23 cellular contexts compared by ENCODE assay signal in the genomic region with DNA sequence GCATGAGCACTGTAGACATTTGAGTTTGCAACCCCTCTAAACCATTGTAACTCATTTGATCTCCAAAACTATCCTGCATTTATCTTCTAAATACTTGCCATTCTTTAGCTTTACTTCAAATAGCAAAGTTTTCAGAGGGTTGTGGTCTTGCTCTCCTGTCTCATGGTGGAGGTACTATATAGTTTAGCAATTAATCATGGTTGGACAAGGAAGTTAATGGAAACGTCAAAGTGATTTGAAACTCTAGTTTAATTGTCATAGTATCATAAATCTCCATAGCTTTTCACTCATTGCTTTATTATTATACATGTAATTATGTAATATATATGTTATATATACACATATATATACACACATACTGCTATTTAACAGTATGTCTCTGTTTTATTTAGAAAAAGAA.
A peak's percentile ranks its signal among the peaks of the same experiment; 100 is the strongest.
DNase-seq lines count a peak whose midpoint lies in the region; ATAC-seq and TF ChIP-seq lines count a peak whose summit lies in the region.
"Had no signal": no experiment of that assay in that cellular context is flagged by ENCODE, and none has a peak within 500 bp of the region (broad histone marks: within the 10 kb centered on the region; RNA-seq: fewer than 3 reads in every experiment).

No MANE protein-coding gene starts in this region.

- no peak overlapping the region for H3K18ac ChIP-seq in mesendoderm (ENCODE audit: low read length)

- H3K27ac Mint-ChIP-seq in WTC11 (0 out of 2 replicates have a peak overlapping the region, but pooled peaks have one; percentile 24), glutamatergic neuron (ENCODE audit: unreplicated experiment) (no peak overlapping the region)
- H3K27ac Mint-ChIP-seq: CD14-positive monocyte; CD4-positive, alpha-beta T cell; CD8-positive, alpha-beta memory T cell; HFFc6 had no signal

- CTCF ChIA-PET in HEK293T (lab: Yijun Ruan, JAX) (no interaction called here), WTC11 (lab: Charles Lee) (no interaction called here)

- no peak overlapping the region for H3K56ac ChIP-seq in mesendoderm (ENCODE audit: low read length)

- POLR2A ChIA-PET in HEK293T (lab: Yijun Ruan, JAX) (no interaction called here), WTC11 (lab: Charles Lee) (no interaction called here)

- peaks cover 3% of the 10 kb centered on the region; the same call in 1 of the 2 replicates for H3K36me3 Mint-ChIP-seq in WTC11
- no peaks in the 10 kb centered on the region for H3K36me3 Mint-ChIP-seq in glutamatergic neuron (ENCODE audit: unreplicated experiment)
- H3K36me3 Mint-ChIP-seq: CD14-positive monocyte; CD8-positive, alpha-beta memory T cell had no signal

- no peak overlapping the region for H3K4me2 ChIP-seq in mesendoderm (ENCODE audit: low read length)
- H3K4me2 ChIP-seq: A549; BLaER1 treated with 17β-estradiol and CSF1 and Interleukin-3, amounts not matched to agents 10 nM and 100 nM had no signal

- no peaks in the 10 kb centered on the region for H3K79me1 ChIP-seq in mesendoderm (ENCODE audit: low read length)

- H2BK120ac ChIP-seq in mesendoderm (ENCODE audit: low read depth, low read length) = no peak overlapping the region

- ATAC-seq in WTC11 (no peak), GM19351 (IDR thresholded peaks at IDR 0.05; ENCODE audit: unreplicated experiment) (no peak), gastroesophageal sphincter (no peak)
- ATAC-seq: A549, HCT116 had no signal

- H3K4me3 ChIP-seq in mesendoderm (ENCODE audit: low read length) = no peak overlapping the region
- H3K4me3 ChIP-seq in gastroesophageal sphincter = no peak overlapping the region
- H3K4me3 ChIP-seq: A549; BLaER1 treated with 17β-estradiol and CSF1 and Interleukin-3, amounts not matched to agents 10 nM and 100 nM; GM23248 had no signal

- no peak overlapping the region for H2AK5ac ChIP-seq in mesendoderm (ENCODE audit: low read length)

- H3K27me3 ChIP-seq in mesendoderm (ENCODE audit: insufficient read depth, low read length, poor library complexity) (no peaks in the 10 kb centered on the region), gastroesophageal sphincter (no peaks in the 10 kb centered on the region)
- H3K27me3 ChIP-seq: BE2C; BLaER1 treated with 17β-estradiol and CSF1 and Interleukin-3, amounts not matched to agents 10 nM and 100 nM had no signal

- no peak overlapping the region for H2BK15ac ChIP-seq in mesendoderm (replicated peaks; ENCODE audit: low read depth)

- no peak overlapping the region for H3K9ac ChIP-seq in mesendoderm (ENCODE audit: low read length)
- H3K9ac ChIP-seq: BLaER1 treated with 17β-estradiol and CSF1 and Interleukin-3, amounts not matched to agents 10 nM and 100 nM; GM23248 had no signal

- TF ChIP-seq CTCF in WTC11 (IDR thresholded peaks at IDR 0.05) (no peak), glutamatergic neuron (IDR thresholded peaks at IDR 0.05; ENCODE audit: partially characterized antibody, unreplicated experiment) (no peak), gastroesophageal sphincter (IDR thresholded peaks at IDR 0.05) (no peak)

- DNase-seq in HEK293T (ENCODE audit: extremely low spot score) = no peak
- no peak for DNase-seq in WTC11 (ENCODE audit: low spot score)
- peak; percentile 19 for DNase-seq in mesendoderm
- no peak for DNase-seq in glutamatergic neuron
- DNase-seq in DMS114 treated with DMSO at 0.1 percent for 48 hours (lab: John Stamatoyannopoulos, UW; ENCODE audit: unreplicated experiment) = no peak
- DNase-seq: 8988T; ACHN; AML-193; BE2C; Calu3; CD4-positive, alpha-beta T cell; CD8-positive, alpha-beta memory T cell; DMS153; DND-41; GM23248; H9; HFFc6 had no signal

- H3K36me3 ChIP-seq in mesendoderm (ENCODE audit: control insufficient read depth, insufficient read depth, low read length) (no peaks in the 10 kb centered on the region), gastroesophageal sphincter (no peaks in the 10 kb centered on the region)
- H3K36me3 ChIP-seq: BE2C; BLaER1 treated with 17β-estradiol and CSF1 and Interleukin-3, amounts not matched to agents 10 nM and 100 nM had no signal

- H3K27ac ChIP-seq in mesendoderm (ENCODE audit: low read depth, low read length) (no peak overlapping the region), gastroesophageal sphincter (no peak overlapping the region)
- H3K27ac ChIP-seq: A549; BLaER1 treated with 17β-estradiol and CSF1 and Interleukin-3, amounts not matched to agents 10 nM and 100 nM; GM23248 had no signal

- WGBS in mesendoderm (ENCODE audit: extremely low coverage, insufficient coverage, low lambda C conversion rate) = no CpG with 5 or more reads among the region's 1 CpG
- WGBS in gastroesophageal sphincter (ENCODE audit: low coverage in 1 of 2), 2 donors = 8 to 36% methylated on average over 1 of the region's 1 CpG

- no peaks in the 10 kb centered on the region for H3K9me3 ChIP-seq in gastroesophageal sphincter
- H3K9me3 ChIP-seq: A549; BE2C; BLaER1 treated with 17β-estradiol and CSF1 and Interleukin-3, amounts not matched to agents 10 nM and 100 nM had no signal

- H3K79me2 ChIP-seq in mesendoderm (ENCODE audit: control insufficient read depth, insufficient read depth, low read length) = no peaks in the 10 kb centered on the region

- TF ChIP-seq POLR2A in gastroesophageal sphincter (IDR thresholded peaks at IDR 0.05) = no peak

- no peak overlapping the region for H4K8ac ChIP-seq in mesendoderm (ENCODE audit: low read depth, low read length)

- H3K4me3 Mint-ChIP-seq in WTC11 (no peak overlapping the region), glutamatergic neuron (ENCODE audit: unreplicated experiment) (no peak overlapping the region)
- H3K4me3 Mint-ChIP-seq: CD14-positive monocyte; CD4-positive, alpha-beta T cell; CD8-positive, alpha-beta memory T cell; H9; HFFc6 had no signal

- no peaks in the 10 kb centered on the region for H3K9me3 Mint-ChIP-seq in WTC11
- no peaks in the 10 kb centered on the region for H3K9me3 Mint-ChIP-seq in glutamatergic neuron (ENCODE audit: unreplicated experiment)
- H3K9me3 Mint-ChIP-seq: CD4-positive, alpha-beta T cell; H9; HFFc6 had no signal

- no peak overlapping the region for H3K4ac ChIP-seq in mesendoderm (ENCODE audit: low read depth, low read length)

- no peaks in the 10 kb centered on the region for H3K4me1 ChIP-seq in mesendoderm (ENCODE audit: control insufficient read depth, low read depth, low read length)
- peaks cover 0 to 9% (median 0%) of the 10 kb centered on the region in 3 donors for H3K4me1 ChIP-seq in gastroesophageal sphincter
- H3K4me1 ChIP-seq: BLaER1 treated with 17β-estradiol and CSF1 and Interleukin-3, amounts not matched to agents 10 nM and 100 nM had no signal

- no peak for TF ChIP-seq EP300 in gastroesophageal sphincter (IDR thresholded peaks at IDR 0.05)

- no peaks in the 10 kb centered on the region for H3K27me3 Mint-ChIP-seq in WTC11 (ENCODE audit: low read depth)
- H3K27me3 Mint-ChIP-seq in glutamatergic neuron (ENCODE audit: unreplicated experiment) = no peaks in the 10 kb centered on the region
- H3K27me3 Mint-ChIP-seq: CD4-positive, alpha-beta T cell; CD8-positive, alpha-beta memory T cell had no signal

- H3K4me1 Mint-ChIP-seq in WTC11 = peaks cover 14% of the 10 kb centered on the region
- H3K4me1 Mint-ChIP-seq in glutamatergic neuron (ENCODE audit: low read depth, unreplicated experiment) = peaks cover 8% of the 10 kb centered on the region
- H3K4me1 Mint-ChIP-seq: CD14-positive monocyte had no signal

- H4K5ac ChIP-seq in mesendoderm (ENCODE audit: low read length) = no peak overlapping the region

- no peak overlapping the region for H3K23ac ChIP-seq in mesendoderm (ENCODE audit: low read length)

- H2BK5ac ChIP-seq in mesendoderm (ENCODE audit: low read length) = no peak overlapping the region

TF ChIP-seq in HEK293T, 16 proteins besides CTCF, POLR2A, EP300 and RAD21:
- TF ChIP-seq, protein P1, sequence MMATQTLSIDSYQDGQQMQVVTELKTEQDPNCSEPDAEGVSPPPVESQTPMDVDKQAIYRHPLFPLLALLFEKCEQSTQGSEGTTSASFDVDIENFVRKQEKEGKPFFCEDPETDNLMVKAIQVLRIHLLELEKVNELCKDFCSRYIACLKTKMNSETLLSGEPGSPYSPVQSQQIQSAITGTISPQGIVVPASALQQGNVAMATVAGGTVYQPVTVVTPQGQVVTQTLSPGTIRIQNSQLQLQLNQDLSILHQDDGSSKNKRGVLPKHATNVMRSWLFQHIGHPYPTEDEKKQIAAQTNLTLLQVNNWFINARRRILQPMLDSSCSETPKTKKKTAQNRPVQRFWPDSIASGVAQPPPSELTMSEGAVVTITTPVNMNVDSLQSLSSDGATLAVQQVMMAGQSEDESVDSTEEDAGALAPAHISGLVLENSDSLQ (IDR thresholded peaks at IDR 0.05) = peak; percentile 54
- TF ChIP-seq TARDBP (IDR thresholded peaks at IDR 0.05) = no peak

TF ChIP-seq in WTC11, 78 proteins besides CTCF, POLR2A, EP300 and RAD21 (continues in another document):
- no peak for TF ChIP-seq SMAD3 (CRISPR knock-in tag; IDR thresholded peaks at IDR 0.05; ENCODE audit: borderline replicate concordance)
- TF ChIP-seq, protein P2, sequence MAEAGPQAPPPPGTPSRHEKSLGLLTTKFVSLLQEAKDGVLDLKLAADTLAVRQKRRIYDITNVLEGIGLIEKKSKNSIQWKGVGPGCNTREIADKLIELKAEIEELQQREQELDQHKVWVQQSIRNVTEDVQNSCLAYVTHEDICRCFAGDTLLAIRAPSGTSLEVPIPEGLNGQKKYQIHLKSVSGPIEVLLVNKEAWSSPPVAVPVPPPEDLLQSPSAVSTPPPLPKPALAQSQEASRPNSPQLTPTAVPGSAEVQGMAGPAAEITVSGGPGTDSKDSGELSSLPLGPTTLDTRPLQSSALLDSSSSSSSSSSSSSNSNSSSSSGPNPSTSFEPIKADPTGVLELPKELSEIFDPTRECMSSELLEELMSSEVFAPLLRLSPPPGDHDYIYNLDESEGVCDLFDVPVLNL (CRISPR knock-in tag; IDR thresholded peaks at IDR 0.05; ENCODE audit: borderline replicate concordance, low read depth) = no peak
- TF ChIP-seq, protein P3, sequence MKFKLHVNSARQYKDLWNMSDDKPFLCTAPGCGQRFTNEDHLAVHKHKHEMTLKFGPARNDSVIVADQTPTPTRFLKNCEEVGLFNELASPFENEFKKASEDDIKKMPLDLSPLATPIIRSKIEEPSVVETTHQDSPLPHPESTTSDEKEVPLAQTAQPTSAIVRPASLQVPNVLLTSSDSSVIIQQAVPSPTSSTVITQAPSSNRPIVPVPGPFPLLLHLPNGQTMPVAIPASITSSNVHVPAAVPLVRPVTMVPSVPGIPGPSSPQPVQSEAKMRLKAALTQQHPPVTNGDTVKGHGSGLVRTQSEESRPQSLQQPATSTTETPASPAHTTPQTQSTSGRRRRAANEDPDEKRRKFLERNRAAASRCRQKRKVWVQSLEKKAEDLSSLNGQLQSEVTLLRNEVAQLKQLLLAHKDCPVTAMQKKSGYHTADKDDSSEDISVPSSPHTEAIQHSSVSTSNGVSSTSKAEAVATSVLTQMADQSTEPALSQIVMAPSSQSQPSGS (CRISPR knock-in tag; IDR thresholded peaks at IDR 0.05; ENCODE audit: borderline replicate concordance, low read depth) = no peak
- TF ChIP-seq HMGA2 (CRISPR knock-in tag; IDR thresholded peaks at IDR 0.05) = no peak
- no peak for TF ChIP-seq ZNF317 (CRISPR knock-in tag; IDR thresholded peaks at IDR 0.05; ENCODE audit: borderline replicate concordance, low read depth)
- no peak for TF ChIP-seq NFE2L1 (CRISPR knock-in tag; IDR thresholded peaks at IDR 0.05)
- TF ChIP-seq TEAD4 (CRISPR knock-in tag; IDR thresholded peaks at IDR 0.05) = no peak
